In the genomic region with DNA sequence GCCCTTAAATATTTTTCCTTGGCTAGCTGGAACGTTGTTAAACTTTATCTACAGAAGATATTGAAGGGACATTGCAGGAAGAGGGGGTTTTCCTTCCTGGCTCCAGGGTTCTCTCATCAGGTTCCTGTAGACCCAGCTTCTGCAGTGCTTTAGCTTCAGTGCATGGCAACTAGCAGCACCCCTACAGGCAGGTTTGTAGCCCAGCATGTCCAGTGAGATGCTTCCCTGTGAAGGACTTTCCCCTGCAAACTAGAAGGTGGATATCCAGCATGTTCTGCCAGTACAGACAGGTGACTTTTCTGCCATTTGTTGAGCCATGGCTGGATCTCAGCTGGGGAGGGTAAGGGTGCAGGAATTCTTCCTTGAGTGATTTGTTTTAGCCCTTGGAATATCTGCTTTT, we compare ENCODE assay signal across 8 cellular contexts. TPM values are rescaled to one million over a fixed set of nuclear protein-coding genes. Genes with fewer than 3 reads are reported as not detected.
DNase-seq lines count a peak whose midpoint lies in the region; ATAC-seq, FAIRE-seq and TF ChIP-seq lines count a peak whose summit lies in the region.

No MANE protein-coding gene starts in this region.

- H2AFZ ChIP-seq in Karpas-422 (ENCODE audit: low read length), result no peak overlapping the region

- H3K27ac ChIP-seq in Karpas-422 (ENCODE audit: low read length), result no peak overlapping the region
- H3K27ac ChIP-seq in WERI-Rb-1, result no peak overlapping the region
- no peak overlapping the region for H3K27ac ChIP-seq in pancreas

- intact Hi-C loops in pancreas (cut with DNase I), result no loop called here

- no peaks in the 10 kb centered on the region for H3K9me2 ChIP-seq in Karpas-422 (replicated peaks; ENCODE audit: insufficient read depth, low read length)

- H3K9ac ChIP-seq in Karpas-422 (ENCODE audit: low read length), result no peak overlapping the region

- no peaks in the 10 kb centered on the region for H4K20me1 ChIP-seq in Karpas-422 (ENCODE audit: insufficient read depth, low read depth, low read length)

- H3K4me2 ChIP-seq in Karpas-422 (ENCODE audit: low read depth, low read length, poor library complexity, severe bottlenecking), result no peak overlapping the region

- 54 to 55% methylated on average over 1 of the region's 1 CpG for WGBS in pancreas, 2 donors

- ATAC-seq in HG03045 (IDR thresholded peaks at IDR 0.05; ENCODE audit: unreplicated experiment) (no peak), pancreas (no peak), HG02642 (IDR thresholded peaks at IDR 0.05; ENCODE audit: poor library complexity, unreplicated experiment) (no peak)

- H3K36me3 ChIP-seq in Karpas-422 (ENCODE audit: insufficient read depth, low read length), result no peaks in the 10 kb centered on the region
- H3K36me3 ChIP-seq in WERI-Rb-1, result no peaks in the 10 kb centered on the region
- H3K36me3 ChIP-seq in kidney epithelial cell (ENCODE audit: control insufficient read depth, insufficient read depth, low read length), result no peaks in the 10 kb centered on the region
- no peaks in the 10 kb centered on the region for H3K36me3 ChIP-seq in pancreas

- no peak overlapping the region for H3K4me3 ChIP-seq in Karpas-422 (ENCODE audit: low read length)
- H3K4me3 ChIP-seq in WERI-Rb-1 (ENCODE audit: low read depth, low read length), result no peak overlapping the region
- H3K4me3 ChIP-seq in kidney epithelial cell (ENCODE audit: low read depth, low read length), result no peak overlapping the region
- H3K4me3 ChIP-seq in pancreas, result no peak overlapping the region

- peaks cover 13% of the 10 kb centered on the region for H3K4me1 ChIP-seq in Karpas-422 (ENCODE audit: low read length)
- H3K4me1 ChIP-seq in pancreas, result peaks cover 0 to 3% (median 0%) of the 10 kb centered on the region in 3 donors

- no peaks in the 10 kb centered on the region for H3K27me3 ChIP-seq in Karpas-422 (ENCODE audit: low read length)
- H3K27me3 ChIP-seq in WERI-Rb-1 (ENCODE audit: insufficient read depth, low read depth, severe bottlenecking), result peaks cover 37% of the 10 kb centered on the region
- no peaks in the 10 kb centered on the region for H3K27me3 ChIP-seq in kidney epithelial cell (ENCODE audit: control insufficient read depth, insufficient read depth, low read length)
- no peaks in the 10 kb centered on the region for H3K27me3 ChIP-seq in pancreas

- DNase-seq in ELR (ENCODE audit: low read depth), result peak; percentile 43
- peak; percentile 59 for DNase-seq in Karpas-422
- DNase-seq in WERI-Rb-1, result peak; percentile 24
- DNase-seq in kidney epithelial cell (ENCODE audit: low read depth), result no peak
- no peak for DNase-seq in activated gamma-delta T cell (lab: John Stamatoyannopoulos, UW)
- DNase-seq in pancreas, result no peak

- no peaks in the 10 kb centered on the region for H3K79me2 ChIP-seq in Karpas-422 (ENCODE audit: low read length)

- no peaks in the 10 kb centered on the region for H3K9me3 ChIP-seq in Karpas-422 (ENCODE audit: low read length)
- no peaks in the 10 kb centered on the region for H3K9me3 ChIP-seq in WERI-Rb-1 (ENCODE audit: severe bottlenecking)
- H3K9me3 ChIP-seq in pancreas, result no peaks in the 10 kb centered on the region

- peak; percentile 59 for TF ChIP-seq CTCF in WERI-Rb-1 (IDR thresholded peaks at IDR 0.05; ENCODE audit: low read depth, low read length)
- TF ChIP-seq CTCF in kidney epithelial cell (IDR thresholded peaks at IDR 0.05; ENCODE audit: insufficient read depth, low read length, poor library complexity, severe bottlenecking), result peak; percentile 28
- no peak for TF ChIP-seq CTCF in pancreas (IDR thresholded peaks at IDR 0.05)

- FAIRE-seq in pancreas (lab: Jason Lieb, UNC), result no peak

RNA-seq across cellular contexts. Expression of gene CCL28, which starts 10.4 kb away (rescaled TPM):
- total RNA-seq in Karpas-422 (2014; rRNA removed; shearing (Covaris generic); ENCODE audit: low replicate concordance), result 18.8 and 42.3 TPM in 2 replicates
- 4.7 and 7.5 TPM in 2 replicates for total RNA-seq in kidney epithelial cell
- 10 to 100 TPM in 3 of 6 donors, 1 to 10 TPM in 3; 3.1 to 22.7 (median 10.4) TPM for total RNA-seq in pancreas
- 1 to 10 TPM; 6.0 to 6.5 TPM for polyA plus RNA-seq in pancreas

Comparison
In these comparisons a context has a peak if more than half of its experiments do, and no peak if none do; other contexts are left out.
1. DNase-seq: peak in ELR (single experiment), Karpas-422 (single experiment) and WERI-Rb-1 (single experiment); none in kidney epithelial cell (single experiment), activated gamma-delta T cell (single experiment) and pancreas (0 of 6).
2. CTCF ChIP-seq: peak in WERI-Rb-1 (single experiment) and kidney epithelial cell (single experiment); none in pancreas (0 of 4).